Comparison of ENCODE assay signal across 7 cellular contexts in genomic region chr1:153647375-153647714, GRCh38. TPM values are rescaled to one million over a fixed set of nuclear protein-coding genes. Genes with fewer than 3 reads are reported as not detected.
DNase-seq lines count a peak whose midpoint lies in the region; ATAC-seq and TF ChIP-seq lines count a peak whose summit lies in the region.
"Had no signal": no experiment of that assay in that cellular context is flagged by ENCODE, and none has a peak within 500 bp of the region (broad histone marks: within the 10 kb centered on the region; RNA-seq: fewer than 3 reads in every experiment).

No MANE protein-coding gene starts in this region.

- H3K14ac ChIP-seq in IMR-90 (replicated peaks; ENCODE audit: low read depth, low read length), result no peak overlapping the region

- no peaks in the 10 kb centered on the region for H3K9me3 Mint-ChIP-seq in osteocyte (ENCODE audit: unreplicated experiment)

- H4K8ac ChIP-seq in IMR-90 (ENCODE audit: low read depth in 2 of 2, low read length in 2 of 2), result no peak overlapping the region

- POLR2A ChIA-PET in IMR-90 (lab: Charles Lee; ENCODE audit: unreplicated experiment), result no interaction called here

- peaks cover 3 to 34% of the 10 kb centered on the region in 2 experiments; a peak in 3 of 4 replicates for H3K79me1 ChIP-seq in IMR-90 (ENCODE audit: low read depth in 1 of 2, low read length in 2 of 2)

- peak; percentile 40 for ATAC-seq in IMR-90 (ENCODE audit: low read depth)

- in situ Hi-C loops in IMR-90 (cut with MboI; ENCODE audit: low sequenced_read_pairs), result loop anchor here (10.0 kb wide), 1 partner anchor 133 kb away; no protein-coding TSS in a partner anchor
- in situ Hi-C loops in brain microvascular endothelial cell (cut with HindIII; ENCODE audit: low pct_ligation_motif_present, low sequenced_read_pairs), result no loop called here

- H4K5ac ChIP-seq in IMR-90 (ENCODE audit: low read depth, low read length), result no peak overlapping the region

- H3K27ac ChIP-seq in IMR-90 (ENCODE audit: insufficient read depth, low read length), result no peak overlapping the region
- H3K27ac ChIP-seq in brain microvascular endothelial cell, result no peak overlapping the region
- H3K27ac ChIP-seq: vagina had no signal

- dilution Hi-C loops in IMR-90 (cut with HindIII; ENCODE audit: low sequenced_read_pairs, unreplicated experiment), result no loop called here

- H3K23ac ChIP-seq in IMR-90 (ENCODE audit: low read depth, low read length), result no peak overlapping the region

- H3K36me3 ChIP-seq in IMR-90 (ENCODE audit: control insufficient read depth, insufficient read depth, low read length) (peaks cover 26% of the 10 kb centered on the region), brain microvascular endothelial cell (replicated peaks) (peaks cover 38% of the 10 kb centered on the region)

- peaks cover 8% of the 10 kb centered on the region for H3K9me1 ChIP-seq in IMR-90 (ENCODE audit: insufficient read depth, low read length)

- intact Hi-C loops in IMR-90 (cut with micrococcal nuclease), result no loop called here

- H3K27me3 ChIP-seq in IMR-90 (ENCODE audit: control insufficient read depth, insufficient read depth, low read length) (no peaks in the 10 kb centered on the region), brain microvascular endothelial cell (replicated peaks) (no peaks in the 10 kb centered on the region)
- H3K27me3 ChIP-seq: vagina had no signal

- no peaks in the 10 kb centered on the region for H3K27me3 Mint-ChIP-seq in osteocyte (ENCODE audit: unreplicated experiment)

- no peak overlapping the region for H3K4me2 ChIP-seq in IMR-90 (ENCODE audit: low read depth, low read length)

- no peak overlapping the region for H3K18ac ChIP-seq in IMR-90 (ENCODE audit: low read depth, low read length)

- H3K4me3 Mint-ChIP-seq in osteocyte (ENCODE audit: unreplicated experiment), result no peak overlapping the region

- H2BK20ac ChIP-seq in IMR-90 (ENCODE audit: low read depth, low read length), result no peak overlapping the region

- BruUV-seq in IMR-90 (replicated peaks; lab: Mats Ljungman, UMichigan), result no TSS peak

- WGBS in IMR-90 (ENCODE audit: extremely low coverage in 2 of 2, insufficient read length in 1 of 2), 2 experiments, result no CpG with 5 or more reads among the region's 2 CpGs

- TF ChIP-seq CTCF in IMR-90 (conservative IDR thresholded peaks at IDR 0.05; ENCODE audit: low read depth, low read length) (no peak), brain microvascular endothelial cell (IDR thresholded peaks at IDR 0.05; ENCODE audit: low read depth, low read length, missing control alignments) (peak; percentile 6), osteocyte (IDR thresholded peaks at IDR 0.05) (no peak)

- H2BK5ac ChIP-seq in IMR-90 (ENCODE audit: low read depth, low read length, poor library complexity, severe bottlenecking), result no peak overlapping the region

- no peak for TF ChIP-seq RAD21 in IMR-90 (IDR thresholded peaks at IDR 0.05; ENCODE audit: low read length)

- no peak overlapping the region for H3K4me3 ChIP-seq in IMR-90 (ENCODE audit: insufficient read depth, low read depth, low read length)
- H3K4me3 ChIP-seq in brain microvascular endothelial cell (ENCODE audit: low read depth, low read length), result no peak overlapping the region
- H3K4me3 ChIP-seq: vagina had no signal

- H3K4me1 ChIP-seq in IMR-90 (ENCODE audit: control insufficient read depth, insufficient read depth, low read length), result no peaks in the 10 kb centered on the region

- peaks cover 37% of the 10 kb centered on the region for H3K36me3 Mint-ChIP-seq in osteocyte (ENCODE audit: unreplicated experiment)

- peaks cover 6% of the 10 kb centered on the region for H3K4me1 Mint-ChIP-seq in osteocyte (ENCODE audit: unreplicated experiment)

- peaks cover 4% of the 10 kb centered on the region; the same call in 1 of the 2 replicates for H4K20me1 ChIP-seq in IMR-90 (ENCODE audit: insufficient read depth, low read length)

- H2AK9ac ChIP-seq in IMR-90 (replicated peaks; ENCODE audit: low read depth, low read length, poor library complexity), result no peak overlapping the region

- CTCF ChIA-PET in IMR-90 (lab: Yijun Ruan, JAX), result no interaction called here

- no peak for TF ChIP-seq POLR2A in IMR-90 (IDR thresholded peaks at IDR 0.05; ENCODE audit: low read depth, low read length)

- H2AK5ac ChIP-seq in IMR-90 (ENCODE audit: low read depth, low read length), result no peak overlapping the region

- H4K91ac ChIP-seq in IMR-90 (ENCODE audit: insufficient read depth, low read depth, low read length), result no peak overlapping the region

- H2AFZ ChIP-seq in IMR-90 (replicated peaks; ENCODE audit: low read length, poor library complexity), result peak overlapping the region; percentile 63

- H3K4ac ChIP-seq in IMR-90 (ENCODE audit: low read depth, low read length), result no peak overlapping the region

- no peak overlapping the region for H3K9ac ChIP-seq in IMR-90 (ENCODE audit: low read depth, low read length)

- DNase-seq in IMR-90 (no peak), brain microvascular endothelial cell (no peak), osteocyte (ENCODE audit: extremely low spot score, unreplicated experiment) (no peak), COR-L47 (lab: John Stamatoyannopoulos, UW) (no peak), NCI-H2107 (lab: John Stamatoyannopoulos, UW) (no peak)
- DNase-seq: stimulated activated CD4-positive, alpha-beta T cell treated with anti-CD3 and anti-CD28 coated beads, Interleukin-2, amount 100 ng/mL, for 24 hours had no signal

- H3K27ac Mint-ChIP-seq in osteocyte (ENCODE audit: unreplicated experiment), result peak overlapping the region; percentile 73

- no peak overlapping the region for H2BK120ac ChIP-seq in IMR-90 (ENCODE audit: low read depth, low read length)

- no peaks in the 10 kb centered on the region for H3K9me3 ChIP-seq in IMR-90 (ENCODE audit: control insufficient read depth, insufficient read depth, low read length)
- H3K9me3 ChIP-seq: vagina had no signal

- H2BK15ac ChIP-seq in IMR-90 (ENCODE audit: low read depth, low read length), result no peak overlapping the region

- H3K56ac ChIP-seq in IMR-90 (ENCODE audit: extremely low read depth, insufficient read depth, low read length), result no peak overlapping the region

TF ChIP-seq in IMR-90, 13 proteins besides CTCF, POLR2A, EP300 and RAD21:
- TF ChIP-seq, protein P1, sequence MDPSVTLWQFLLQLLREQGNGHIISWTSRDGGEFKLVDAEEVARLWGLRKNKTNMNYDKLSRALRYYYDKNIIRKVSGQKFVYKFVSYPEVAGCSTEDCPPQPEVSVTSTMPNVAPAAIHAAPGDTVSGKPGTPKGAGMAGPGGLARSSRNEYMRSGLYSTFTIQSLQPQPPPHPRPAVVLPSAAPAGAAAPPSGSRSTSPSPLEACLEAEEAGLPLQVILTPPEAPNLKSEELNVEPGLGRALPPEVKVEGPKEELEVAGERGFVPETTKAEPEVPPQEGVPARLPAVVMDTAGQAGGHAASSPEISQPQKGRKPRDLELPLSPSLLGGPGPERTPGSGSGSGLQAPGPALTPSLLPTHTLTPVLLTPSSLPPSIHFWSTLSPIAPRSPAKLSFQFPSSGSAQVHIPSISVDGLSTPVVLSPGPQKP (IDR thresholded peaks at IDR 0.05; ENCODE audit: borderline replicate concordance, low read depth, low read length), result no peak

RNA-seq across cellular contexts. Expression of gene SNAPIN, which starts 11.2 kb away (rescaled TPM):
- total RNA-seq in IMR-90 (2012; rRNA removed), result 37.2 and 40.9 TPM in 2 replicates
- 37.4 and 39.1 TPM in 2 replicates for polyA plus RNA-seq in IMR-90 (2012; rRNA removed)
- 47.1 and 71.5 TPM in 2 replicates for polyA plus RNA-seq in IMR-90 (2012; cell fraction: cytosol; rRNA removed)
- 16.6 and 34.9 TPM in 2 replicates for polyA plus RNA-seq in IMR-90 (2012; cell fraction: nucleus; rRNA removed; ENCODE audit: low replicate concordance)
- 39.7 and 46.3 TPM in 2 replicates for total RNA-seq in osteocyte

RNA-seq across cellular contexts. Expression of gene CHTOP, which starts 13.5 kb away (rescaled TPM):
- 33.9 and 38.9 TPM in 2 replicates for total RNA-seq in IMR-90 (2012; rRNA removed)
- polyA plus RNA-seq in IMR-90 (2012; rRNA removed), result 49.3 and 50.8 TPM in 2 replicates
- polyA plus RNA-seq in IMR-90 (2012; cell fraction: cytosol; rRNA removed), result 35.0 and 80.4 TPM in 2 replicates
- 34.8 and 95.9 TPM in 2 replicates for polyA plus RNA-seq in IMR-90 (2012; cell fraction: nucleus; rRNA removed; ENCODE audit: low replicate concordance)
- 74.3 and 75.2 TPM in 2 replicates for total RNA-seq in osteocyte

RNA-seq across cellular contexts. Expression of gene S100A1, which starts 19.1 kb away (rescaled TPM):
- total RNA-seq in IMR-90 (2012; rRNA removed), result 0.18 TPM in 1 of 2 replicates, not detected in the other
- 0.29 and 0.59 TPM in 2 replicates for polyA plus RNA-seq in IMR-90 (2012; rRNA removed)
- polyA plus RNA-seq in IMR-90 (2012; cell fraction: cytosol; rRNA removed), result 1.1 and 1.2 TPM in 2 replicates
- polyA plus RNA-seq in IMR-90 (2012; cell fraction: nucleus; rRNA removed; ENCODE audit: low replicate concordance), result 0.14 and 0.48 TPM in 2 replicates
- 1.1 TPM in 1 of 2 replicates, not detected in the other for total RNA-seq in osteocyte
- total RNA-seq: vagina had no signal

RNA-seq across cellular contexts. Expression of gene S100A13, which starts 20.0 kb away (rescaled TPM):
- total RNA-seq in IMR-90 (2012; rRNA removed) (122 and 225 TPM in 2 replicates), osteocyte (126 and 128 TPM in 2 replicates)
- polyA plus RNA-seq in IMR-90 (2012; rRNA removed), result 468 and 529 TPM in 2 replicates
- polyA plus RNA-seq in IMR-90 (2012; cell fraction: cytosol; rRNA removed), result 242 and 504 TPM in 2 replicates
- polyA plus RNA-seq in IMR-90 (2012; cell fraction: nucleus; rRNA removed; ENCODE audit: low replicate concordance), result 112 and 221 TPM in 2 replicates

RNA-seq across cellular contexts. Expression of gene ILF2, which starts 23.4 kb away (rescaled TPM):
- total RNA-seq in IMR-90 (2012; rRNA removed), result 405 and 504 TPM in 2 replicates
- 269 and 273 TPM in 2 replicates for polyA plus RNA-seq in IMR-90 (2012; rRNA removed)
- 87.2 and 161 TPM in 2 replicates for polyA plus RNA-seq in IMR-90 (2012; cell fraction: cytosol; rRNA removed)
- polyA plus RNA-seq in IMR-90 (2012; cell fraction: nucleus; rRNA removed; ENCODE audit: low replicate concordance), result 43.3 and 169 TPM in 2 replicates
- total RNA-seq in osteocyte, result 151 and 157 TPM in 2 replicates
